Comparison of ENCODE assay signal across 2 cellular contexts in the genomic region with DNA sequence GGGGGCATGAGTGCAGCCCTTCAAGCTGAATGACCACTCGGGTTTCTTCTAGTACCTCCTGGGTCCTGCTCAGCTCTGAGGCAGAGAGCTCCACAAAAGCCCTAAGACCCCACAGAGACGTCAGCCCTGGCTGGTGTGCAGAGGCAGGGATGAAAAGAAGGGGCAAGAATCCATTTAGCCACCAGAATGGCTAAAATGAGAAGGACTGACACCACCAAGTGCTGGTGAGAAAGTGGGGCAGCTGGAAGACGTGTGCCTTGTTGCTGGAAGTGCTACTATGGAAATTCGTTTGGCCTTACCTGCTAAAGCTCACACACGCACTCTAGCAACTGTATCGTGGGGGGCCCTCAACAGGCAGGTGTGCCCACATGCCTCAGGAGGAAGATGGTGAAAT.
A peak's percentile ranks its signal among the peaks of the same experiment; 100 is the strongest.
TF ChIP-seq lines count a peak whose summit lies in the region.

No MANE protein-coding gene starts in this region.

TF ChIP-seq in HEK293, 187 proteins besides CTCF, POLR2A, EP300 and RAD21:
- TF ChIP-seq ZNF184 (tag by site-specific recombination; IDR thresholded peaks at IDR 0.05): peak; percentile 98
- no peak for TF ChIP-seq ZBTB20 (tag by site-specific recombination; IDR thresholded peaks at IDR 0.05)
- no peak for TF ChIP-seq ZNF654 (tag by site-specific recombination; IDR thresholded peaks at IDR 0.05; ENCODE audit: low read depth)
TF ChIP-seq in HEK293: peak in this region for 1.

TF ChIP-seq in K562, 482 proteins besides CTCF, POLR2A, EP300 and RAD21:
- TF ChIP-seq SMARCA4 (IDR thresholded peaks at IDR 0.05) (no peak), ZNF184 (CRISPR knock-in tag; IDR thresholded peaks at IDR 0.05) (peak; percentile 85)
TF ChIP-seq in K562: peak in this region for 1.
